In genomic region chr12:31589896-31590729, GRCh38 we compare ENCODE assay signal across 8 cellular contexts. TPM values are rescaled to one million over a fixed set of nuclear protein-coding genes. Genes with fewer than 3 reads are reported as not detected.
DNase-seq lines count a peak whose midpoint lies in the region; ATAC-seq and TF ChIP-seq lines count a peak whose summit lies in the region.

No MANE protein-coding gene starts in this region.

- H3K9ac ChIP-seq in GM23248 (peak overlapping the region; percentile 89), KMS-11 (peak overlapping the region; percentile 65)

- DNase-seq in NCI-H345 (lab: John Stamatoyannopoulos, UW) (peak; percentile 50), NCI-H345 treated with DMSO at 0.1 percent for 48 hours (lab: John Stamatoyannopoulos, UW; ENCODE audit: unreplicated experiment) (no peak), GM23248 (peak; percentile 84), SW480 (ENCODE audit: low spot score) (peak; percentile 92), dedifferentiated amniotic fluid mesenchymal stem cell (ENCODE audit: extremely low spot score) (peak; percentile 47), left lobe of liver (ENCODE audit: low spot score) (peak; percentile 95)
- peak; percentile 20 to 43 for DNase-seq in stimulated activated CD4-positive, alpha-beta T cell treated with anti-CD3 and anti-CD28 coated beads, Interleukin-2, amount 100 ng/mL, for 24 hours

- WGBS in GM23248 (ENCODE audit: low coverage in 1 of 2, low lambda C conversion rate in 2 of 2, missing lambda C conversion rate in 2 of 2), 2 experiments = 0 to 1% methylated on average over 67 to 79 of the region's 98 CpGs

- no peak for TF ChIP-seq CTCF in KMS-11 (conservative IDR thresholded peaks at IDR 0.05; ENCODE audit: low read depth, low read length)

- H3K36me3 ChIP-seq in GM23248 (ENCODE audit: low read depth) (no peaks in the 10 kb centered on the region), KMS-11 (ENCODE audit: insufficient read depth) (no peaks in the 10 kb centered on the region; the same call in 1 of the 2 replicates)

- no peaks in the 10 kb centered on the region for H3K9me2 ChIP-seq in GM23248 (ENCODE audit: insufficient read depth)

- peak; percentile 82 for ATAC-seq in left lobe of liver

- no peaks in the 10 kb centered on the region for H4K20me1 ChIP-seq in GM23248 (ENCODE audit: insufficient read depth)
- H4K20me1 ChIP-seq in KMS-11 (ENCODE audit: insufficient read depth) = no peaks in the 10 kb centered on the region

- peaks cover 25% of the 10 kb centered on the region for H3F3A ChIP-seq in GM23248 (ENCODE audit: insufficient read depth)

- in situ Hi-C loops in GM23248 (cut with MboI) = no loop called here

- H2AFZ ChIP-seq in GM23248 (peak overlapping the region; percentile 82), KMS-11 (ENCODE audit: low read depth) (peak overlapping the region; percentile 97)

- H3K79me2 ChIP-seq in GM23248 (ENCODE audit: insufficient read depth) (peaks cover 45% of the 10 kb centered on the region), KMS-11 (ENCODE audit: insufficient read depth, low read depth) (no peaks in the 10 kb centered on the region)

- no peaks in the 10 kb centered on the region for H3K9me3 ChIP-seq in GM23248 (ENCODE audit: low read depth)

- peak overlapping the region; percentile 96 for H3K4me2 ChIP-seq in GM23248 (ENCODE audit: unreplicated experiment)
- peak overlapping the region; percentile 85 for H3K4me2 ChIP-seq in KMS-11

- H3K27ac ChIP-seq in GM23248 (peak overlapping the region; percentile 86), KMS-11 (peak overlapping the region; percentile 42; the same call in 1 of the 2 replicates)

- H3K4me1 ChIP-seq in GM23248 (ENCODE audit: insufficient read depth) (peaks cover 21% of the 10 kb centered on the region), KMS-11 (ENCODE audit: low read depth, poor library complexity, severe bottlenecking) (peaks cover 27% of the 10 kb centered on the region)

- H3K27me3 ChIP-seq in GM23248 (replicated peaks; ENCODE audit: insufficient read depth) (no peaks in the 10 kb centered on the region), KMS-11 (ENCODE audit: insufficient read depth, low read depth) (no peaks in the 10 kb centered on the region)

- H3K4me3 ChIP-seq in GM23248 (peak overlapping the region; percentile 83), KMS-11 (IDR thresholded peaks at IDR 0.05; ENCODE audit: insufficient read depth, low read depth, low read length) (peak overlapping the region; percentile 67)

RNA-seq across cellular contexts. Expression of gene DENND5B, which starts 0.8 kb away (rescaled TPM):
- 12.0 and 12.6 TPM in 2 replicates for total RNA-seq in GM23248 (2014; rRNA removed; shearing (Covaris generic))
- polyA plus RNA-seq in GM23248 (2016; fragmentation: Nextera tagmentation; extraction: Ambion mirVana) = 9.5 and 9.9 TPM in 2 replicates
- 18.6 TPM for total RNA-seq in left lobe of liver
